34 cellular contexts compared by ENCODE assay signal in the genomic region with DNA sequence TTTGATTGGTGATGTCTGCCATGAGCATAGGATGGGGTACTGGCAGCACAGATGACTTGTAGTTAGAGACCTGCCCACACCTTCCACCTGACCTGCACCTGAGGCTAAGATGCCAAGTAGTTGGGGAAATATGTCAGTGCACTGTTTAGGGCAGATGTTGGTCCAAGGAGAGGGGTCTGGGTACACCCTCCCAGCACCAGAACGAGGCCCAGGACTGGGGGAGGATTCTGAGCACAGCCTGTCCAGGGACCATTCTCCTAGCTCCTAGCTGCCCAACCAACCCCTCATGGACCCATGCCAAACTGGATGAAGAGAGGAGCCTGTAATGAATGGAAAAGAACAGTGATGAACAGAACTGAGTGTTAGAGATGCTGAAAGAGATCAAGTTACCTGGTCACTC. TPM values are rescaled to one million over a fixed set of nuclear protein-coding genes. Genes with fewer than 3 reads are reported as not detected.
"Had no signal": no experiment of that assay in that cellular context is flagged by ENCODE, and none has a peak within 500 bp of the region (broad histone marks: within the 10 kb centered on the region; RNA-seq: fewer than 3 reads in every experiment).

No MANE protein-coding gene starts in this region.

- H3K4me3 ChIP-seq: dorsolateral prefrontal cortex, esophagus squamous epithelium, gastroesophageal sphincter, lung, neural progenitor cell, pancreas, prostate gland, right lobe of liver, spleen, stomach, thoracic aorta, transverse colon had no signal

- H3K36me3 Mint-ChIP-seq: immature natural killer cell; natural killer cell treated with Interleukin-12 subunit alpha and Interleukin-12 subunit beta and Interleukin-15 and Interleukin-18, amount 100 ng/mL, for 72 hours; neural progenitor cell had no signal

- H2AFZ ChIP-seq: neural progenitor cell had no signal

- H3K4me2 ChIP-seq: neural progenitor cell had no signal

- H3K9me3 ChIP-seq: esophagus squamous epithelium, gastroesophageal sphincter, pancreas, prostate gland, right lobe of liver, spleen, stomach, thoracic aorta, transverse colon had no signal

- H3K4me1 ChIP-seq: gastroesophageal sphincter, pancreas, right lobe of liver, spleen had no signal

- H3K9ac ChIP-seq: neural progenitor cell had no signal

- H3K27me3 ChIP-seq: dorsolateral prefrontal cortex, esophagus squamous epithelium, neural progenitor cell, pancreas, right lobe of liver, stomach, transverse colon had no signal

- H3K36me3 ChIP-seq: esophagus squamous epithelium, gastroesophageal sphincter, neural progenitor cell, pancreas, prostate gland, right lobe of liver, spleen, stomach, thoracic aorta, transverse colon had no signal

- FAIRE-seq: endometrium, keratinocyte, pancreas, urothelium cell line had no signal

- DNase-seq: cortex of kidney; dorsolateral prefrontal cortex; effector memory CD4-positive, alpha-beta T cell; esophagus squamous epithelium; foreskin fibroblast; glutamatergic neuron; immature natural killer cell; left cardiac atrium; left ventricle myocardium superior; mesenchymal stem cell; midbrain; nucleus accumbens; pancreas; right lobe of liver; stimulated activated CD4-positive, alpha-beta T cell treated with anti-CD3 and anti-CD28 coated beads, Interleukin-15, amount 100 ng/mL, for 24 hours; stimulated activated CD4-positive, alpha-beta T cell treated with anti-CD3 and anti-CD28 coated beads, Interleukin-1b, Interleukin-23, amount 100 ng/mL, for 48 hours; stimulated activated CD4-positive, alpha-beta T cell treated with anti-CD3 and anti-CD28 coated beads, Interleukin-4, amount 100 ng/mL, for 4 hours; stimulated activated naive CD4-positive, alpha-beta T cell; stomach; substantia nigra; transverse colon had no signal

- H3K27ac ChIP-seq: dorsolateral prefrontal cortex, epithelial cell of prostate, esophagus squamous epithelium, gastroesophageal sphincter, neural progenitor cell, pancreas, prostate gland, right lobe of liver, spleen, stomach, thoracic aorta, transverse colon had no signal

- H3K4me3 Mint-ChIP-seq: immature natural killer cell; natural killer cell treated with Interleukin-12 subunit alpha and Interleukin-12 subunit beta and Interleukin-15 and Interleukin-18, amount 100 ng/mL, for 72 hours; neural progenitor cell had no signal

- H3K27ac Mint-ChIP-seq: immature natural killer cell; natural killer cell treated with Interleukin-12 subunit alpha and Interleukin-12 subunit beta and Interleukin-15 and Interleukin-18, amount 100 ng/mL, for 72 hours; neural progenitor cell had no signal

- H3K9me3 Mint-ChIP-seq: immature natural killer cell; natural killer cell treated with Interleukin-12 subunit alpha and Interleukin-12 subunit beta and Interleukin-15 and Interleukin-18, amount 100 ng/mL, for 72 hours; neural progenitor cell had no signal

RNA-seq across cellular contexts. Expression of a gene that starts 28.0 kb away (rescaled TPM):
- total RNA-seq: chondrocyte; esophagus squamous epithelium; left ventricle myocardium superior; natural killer cell treated with Interleukin-12 subunit alpha and Interleukin-12 subunit beta and Interleukin-15 and Interleukin-18, amount 100 ng/mL, for 72 hours; right lobe of liver; skeletal muscle tissue; thoracic aorta had no signal
- polyA plus RNA-seq: immature natural killer cell, keratinocyte, spleen had no signal
